Comparison of ENCODE assay signal across 22 cellular contexts in genomic region chr9:110013064-110013463, GRCh38.
"Had no signal": no experiment of that assay in that cellular context is flagged by ENCODE, and none has a peak within 500 bp of the region (broad histone marks: within the 10 kb centered on the region; RNA-seq: fewer than 3 reads in every experiment).

No MANE protein-coding gene starts in this region.

- H3K27ac ChIP-seq: coronary artery, esophagus squamous epithelium, ovary, psoas muscle, skin epidermis, spleen, suprapubic skin, transverse colon, vagina had no signal

- DNase-seq: dermis blood vessel endothelial cell; effector memory CD8-positive, alpha-beta T cell; erythroblast; esophagus squamous epithelium; foreskin melanocyte; hypothalamus; natural killer cell; occipital lobe; ovary; posterior cingulate gyrus; psoas muscle; right cardiac atrium; spleen; stimulated activated naive CD4-positive, alpha-beta T cell; stimulated activated naive CD8-positive, alpha-beta T cell treated with anti-CD3 and anti-CD28 coated beads, Interleukin-15, amount 100 ng/mL, for 72 hours; transverse colon had no signal

- H3K4me1 ChIP-seq: esophagus squamous epithelium, spleen, suprapubic skin, transverse colon, vagina had no signal

- H3K4me3 Mint-ChIP-seq: effector memory CD8-positive, alpha-beta T cell; memory B cell; natural killer cell; stimulated activated naive CD8-positive, alpha-beta T cell treated with anti-CD3 and anti-CD28 coated beads, Interleukin-15, amount 100 ng/mL, for 72 hours had no signal

- H3K4me3 ChIP-seq: coronary artery, esophagus squamous epithelium, lung, ovary, psoas muscle, skin epidermis, spleen, suprapubic skin, transverse colon, vagina had no signal

- H3K4me1 Mint-ChIP-seq: natural killer cell; stimulated activated naive CD8-positive, alpha-beta T cell treated with anti-CD3 and anti-CD28 coated beads, Interleukin-15, amount 100 ng/mL, for 72 hours had no signal

- ATAC-seq: effector memory CD8-positive, alpha-beta T cell; natural killer cell; psoas muscle; right cardiac atrium; stimulated activated naive CD8-positive, alpha-beta T cell treated with anti-CD3 and anti-CD28 coated beads, Interleukin-15, amount 100 ng/mL, for 72 hours had no signal

- H3K27me3 ChIP-seq: esophagus squamous epithelium, ovary, suprapubic skin, transverse colon, vagina had no signal

- H3K9me3 Mint-ChIP-seq: effector memory CD8-positive, alpha-beta T cell; memory B cell; natural killer cell had no signal

- H3K27me3 Mint-ChIP-seq: memory B cell; stimulated activated naive CD8-positive, alpha-beta T cell treated with anti-CD3 and anti-CD28 coated beads, Interleukin-15, amount 100 ng/mL, for 72 hours had no signal

- H3K27ac Mint-ChIP-seq: effector memory CD8-positive, alpha-beta T cell; memory B cell; natural killer cell had no signal

- H3K9me3 ChIP-seq: esophagus squamous epithelium, ovary, psoas muscle, spleen, suprapubic skin, transverse colon, vagina had no signal

- H3K36me3 ChIP-seq: esophagus squamous epithelium, ovary, spleen, suprapubic skin, transverse colon, vagina had no signal
